Comparison of ENCODE assay signal across 11 cellular contexts in the genomic region with DNA sequence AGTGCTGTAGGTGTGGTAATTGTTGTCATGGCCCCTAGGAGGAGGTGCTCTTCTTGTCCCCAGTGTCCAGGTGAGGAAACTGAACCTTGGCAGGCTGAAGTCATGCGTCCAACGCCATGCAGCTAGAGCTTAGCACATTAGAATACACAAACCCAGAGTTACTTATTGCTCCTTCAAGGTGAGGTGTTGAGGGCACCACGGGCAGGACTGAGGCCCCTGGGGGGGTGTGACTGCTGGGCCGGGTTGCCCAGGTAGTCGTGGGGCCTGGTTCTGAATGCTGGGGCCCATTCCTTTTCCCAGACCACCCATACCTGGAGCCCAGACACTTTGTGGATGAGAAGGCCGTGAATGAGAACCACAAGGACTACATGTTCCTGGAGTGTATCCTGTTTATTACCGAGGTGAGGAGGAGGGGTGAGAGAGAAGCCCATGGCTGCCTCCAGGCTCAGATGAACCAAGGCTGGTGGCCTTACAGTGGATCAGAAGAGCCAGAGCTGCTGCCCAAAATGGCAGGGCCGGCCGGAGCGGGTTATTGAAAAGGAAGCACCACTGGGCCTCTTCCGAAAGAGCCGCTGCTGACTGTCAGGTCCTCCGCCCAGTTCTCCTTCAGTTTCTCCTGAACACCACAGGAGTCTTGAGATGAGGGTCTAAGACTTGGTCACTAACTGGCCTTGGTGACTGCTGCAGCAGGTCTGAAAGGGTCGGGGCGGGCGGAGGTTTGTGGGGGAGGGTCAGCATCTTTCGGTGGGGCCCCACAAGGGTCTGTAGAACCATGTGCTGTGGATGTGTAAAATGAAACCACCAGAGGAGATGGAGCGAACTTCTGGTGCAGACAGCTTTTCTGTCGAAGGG. TPM values are rescaled to one million over a fixed set of nuclear protein-coding genes. Genes with fewer than 3 reads are reported as not detected.
DNase-seq lines count a peak whose midpoint lies in the region; ATAC-seq and TF ChIP-seq lines count a peak whose summit lies in the region.
"Had no signal": no experiment of that assay in that cellular context is flagged by ENCODE, and none has a peak within 500 bp of the region (broad histone marks: within the 10 kb centered on the region; RNA-seq: fewer than 3 reads in every experiment).

No MANE protein-coding gene starts in this region.

- ATAC-seq in upper lobe of left lung (ENCODE audit: low FRiP score in 2 of 2) (no peak), foreskin keratinocyte (no peak), GM21825 (IDR thresholded peaks at IDR 0.05; ENCODE audit: unreplicated experiment) (no peak)

- no peak overlapping the region for H2AFZ ChIP-seq in neural progenitor cell (replicated peaks)
- H2AFZ ChIP-seq: PC-9 had no signal

- H3K27me3 Mint-ChIP-seq in MCF 10A (ENCODE audit: insufficient read depth, unreplicated experiment) (no peaks in the 10 kb centered on the region), endodermal cell (ENCODE audit: insufficient read depth) (no peaks in the 10 kb centered on the region), neural progenitor cell (ENCODE audit: insufficient read depth, low read depth) (peaks cover 4% of the 10 kb centered on the region)

- TF ChIP-seq EP300 in upper lobe of left lung (IDR thresholded peaks at IDR 0.05), result no peak

- TF ChIP-seq CTCF in breast epithelium (IDR thresholded peaks at IDR 0.05) (no peak), MCF 10A (IDR thresholded peaks at IDR 0.05; ENCODE audit: unreplicated experiment) (no peak), endodermal cell (conservative IDR thresholded peaks at IDR 0.05) (no peak), neural progenitor cell (IDR thresholded peaks at IDR 0.05) (no peak), upper lobe of left lung (IDR thresholded peaks at IDR 0.05) (no peak), foreskin keratinocyte (conservative IDR thresholded peaks at IDR 0.05) (no peak)

- POLR2A ChIA-PET in MCF 10A (lab: Yijun Ruan, JAX), result interaction anchor here (3.5 to 5.7 kb wide), 3 partner anchors 12 to 345 kb away, joined by 19 to 154 read pairs (median 21); partner anchors contain the start of gene IER5L

- no TSS peak for BruUV-seq in MCF 10A (replicated peaks; lab: Mats Ljungman, UMichigan)

- H3K4me3 ChIP-seq in breast epithelium (no peak overlapping the region), endodermal cell (ENCODE audit: low read length) (no peak overlapping the region), neural progenitor cell (no peak overlapping the region), upper lobe of left lung (no peak overlapping the region)
- H3K4me3 ChIP-seq: PC-9 had no signal

- TF ChIP-seq POLR2A in breast epithelium (IDR thresholded peaks at IDR 0.05) (no peak), upper lobe of left lung (IDR thresholded peaks at IDR 0.05) (no peak)

- H3K27me3 ChIP-seq in breast epithelium (no peaks in the 10 kb centered on the region), endodermal cell (ENCODE audit: control insufficient read depth, insufficient read depth, low read length, poor library complexity, severe bottlenecking) (no peaks in the 10 kb centered on the region), neural progenitor cell (no peaks in the 10 kb centered on the region), upper lobe of left lung (no peaks in the 10 kb centered on the region), foreskin keratinocyte (no peaks in the 10 kb centered on the region)

- H3K9ac ChIP-seq in endodermal cell (ENCODE audit: extremely low read depth, low read length, poor library complexity, severe bottlenecking) (no peak overlapping the region), neural progenitor cell (no peak overlapping the region)

- intact Hi-C loops in breast epithelium (cut with DNase I; ENCODE audit: low total_unique reads) (loop anchor here (2.0 kb wide), 1 partner anchor 473 kb away; no protein-coding TSS in a partner anchor), MCF 10A (cut with micrococcal nuclease) (loop anchor here (2.0 kb wide), 1 partner anchor 645 kb away; no protein-coding TSS in a partner anchor)

- WGBS in endodermal cell (ENCODE audit: insufficient coverage in 1 of 2, insufficient read length in 1 of 2), 2 experiments, result 88 to 97% methylated on average over 10 to 19 of the region's 19 CpGs
- WGBS in upper lobe of left lung, 2 donors, result 63 to 87% methylated on average over 5 to 19 of the region's 19 CpGs

- peak overlapping the region; percentile 98 to 100 for H3K27ac ChIP-seq in breast epithelium
- H3K27ac ChIP-seq in endodermal cell (ENCODE audit: low read depth, low read length), result no peak overlapping the region
- H3K27ac ChIP-seq in neural progenitor cell, result no peak overlapping the region
- H3K27ac ChIP-seq in upper lobe of left lung, result peak overlapping the region; percentile 96 to 99 (median 98)
- H3K27ac ChIP-seq in foreskin keratinocyte, result no peak overlapping the region
- H3K27ac ChIP-seq: PC-9 had no signal

- no peaks in the 10 kb centered on the region for H4K20me1 ChIP-seq in neural progenitor cell (ENCODE audit: low read depth)

- peaks cover 23 to 25% of the 10 kb centered on the region in 2 donors for H3K4me1 ChIP-seq in breast epithelium
- peaks cover 6% of the 10 kb centered on the region for H3K4me1 ChIP-seq in endodermal cell (ENCODE audit: control insufficient read depth, insufficient read depth, low read length)
- peaks cover 30% of the 10 kb centered on the region for H3K4me1 ChIP-seq in neural progenitor cell
- H3K4me1 ChIP-seq in upper lobe of left lung, result peaks cover 41 to 50% (median 46%) of the 10 kb centered on the region in 4 donors
- peaks cover 19% of the 10 kb centered on the region for H3K4me1 ChIP-seq in foreskin keratinocyte

- H3K4me1 Mint-ChIP-seq in MCF 10A (ENCODE audit: insufficient read depth, unreplicated experiment), result peaks cover 24% of the 10 kb centered on the region
- H3K4me1 Mint-ChIP-seq in endodermal cell, result peaks cover 23% of the 10 kb centered on the region
- H3K4me1 Mint-ChIP-seq in neural progenitor cell, result peaks cover 53% of the 10 kb centered on the region

- H3K9me3 Mint-ChIP-seq in MCF 10A (ENCODE audit: unreplicated experiment) (no peaks in the 10 kb centered on the region), endodermal cell (no peaks in the 10 kb centered on the region), neural progenitor cell (no peaks in the 10 kb centered on the region)

- no peak overlapping the region for H3K4me2 ChIP-seq in neural progenitor cell
- H3K4me2 ChIP-seq: PC-9 had no signal

- H3K36me3 Mint-ChIP-seq in MCF 10A (ENCODE audit: insufficient read depth, unreplicated experiment), result peaks cover 22% of the 10 kb centered on the region
- H3K36me3 Mint-ChIP-seq in endodermal cell (ENCODE audit: low read depth), result peaks cover 37% of the 10 kb centered on the region
- H3K36me3 Mint-ChIP-seq in neural progenitor cell, result peaks cover 11% of the 10 kb centered on the region

- H3K79me2 ChIP-seq in neural progenitor cell (ENCODE audit: low read depth), result peaks cover 18% of the 10 kb centered on the region

- H3K9me3 ChIP-seq in breast epithelium (no peaks in the 10 kb centered on the region), endodermal cell (ENCODE audit: control insufficient read depth, low read length) (no peaks in the 10 kb centered on the region), neural progenitor cell (ENCODE audit: low read depth) (no peaks in the 10 kb centered on the region), upper lobe of left lung (no peaks in the 10 kb centered on the region)

- H3K4me3 Mint-ChIP-seq in MCF 10A (ENCODE audit: unreplicated experiment), result no peak overlapping the region
- no peak overlapping the region for H3K4me3 Mint-ChIP-seq in endodermal cell
- H3K4me3 Mint-ChIP-seq in neural progenitor cell, result peak overlapping the region; percentile 7

- CTCF ChIA-PET in MCF 10A (lab: Yijun Ruan, JAX), result interaction anchor here (0.6 to 9.2 kb wide), 13 partner anchors 7 to 487 kb away, joined by 3 to 103 read pairs (median 4); partner anchors contain the start of genes C9orf50 and NTMT1

- H3K27ac Mint-ChIP-seq in MCF 10A (ENCODE audit: low read depth, unreplicated experiment) (no peak overlapping the region), endodermal cell (peak overlapping the region; percentile 35), neural progenitor cell (peak overlapping the region; percentile 65)

- H3K36me3 ChIP-seq in breast epithelium, result no peaks in the 10 kb centered on the region
- H3K36me3 ChIP-seq in endodermal cell (ENCODE audit: control insufficient read depth, insufficient read depth, low read length), result peaks cover 49% of the 10 kb centered on the region
- no peaks in the 10 kb centered on the region for H3K36me3 ChIP-seq in neural progenitor cell
- H3K36me3 ChIP-seq in upper lobe of left lung, result peaks cover 10 to 53% (median 31%) of the 10 kb centered on the region in 4 donors

- H3F3A ChIP-seq in neural progenitor cell (ENCODE audit: low read depth), result peaks cover 42% of the 10 kb centered on the region

- no peak for DNase-seq in breast epithelium (ENCODE audit: low spot score in 2 of 2)
- no peak for DNase-seq in MCF 10A (ENCODE audit: unreplicated experiment)
- no peak for DNase-seq in endodermal cell
- DNase-seq in neural progenitor cell (ENCODE audit: low spot score), result no peak
- DNase-seq in upper lobe of left lung, result peak in 1 of 2 donors; percentile 57
- no peak for DNase-seq in foreskin keratinocyte
- no peak for DNase-seq in hippocampal formation (lab: John Stamatoyannopoulos, UW)
- DNase-seq: activated effector memory CD4-positive, alpha-beta T cell treated with Interleukin-2 at 50 U/mL for 16 hours; effector memory CD4-positive, alpha-beta T cell; PC-9 had no signal

RNA-seq across cellular contexts. Expression of gene PTPA, which starts 26.3 kb away (rescaled TPM):
- total RNA-seq in breast epithelium, result 10 to 100 TPM; 34.2 to 83.4 (median 71.1) TPM
- total RNA-seq in MCF 10A (2022), result 90.8 and 91.8 TPM in 2 replicates
- total RNA-seq in endodermal cell, result 100 to 1,000 TPM; 134 to 139 TPM
- polyA plus RNA-seq in endodermal cell (2013, experiment 1 of 2), result 105 TPM
- polyA plus RNA-seq in endodermal cell (2013, experiment 2 of 2), result 96.3 TPM
- 82.4 and 133 TPM in 2 replicates for total RNA-seq in neural progenitor cell (ENCODE audit: low replicate concordance)
- 100 to 1,000 TPM in 2 of 6 donors, 10 to 100 TPM in 4; 48.2 to 130 (median 67.2) TPM for total RNA-seq in upper lobe of left lung
- total RNA-seq in foreskin keratinocyte, result 106 and 109 TPM in 2 replicates
- 119 and 126 TPM in 2 replicates for polyA plus RNA-seq in foreskin keratinocyte

RNA-seq across cellular contexts. Expression of gene CRAT, which starts 26.9 kb away (rescaled TPM):
- total RNA-seq in breast epithelium (10 to 100 TPM; 18.7 to 74.7 (median 35.7) TPM), MCF 10A (2022) (14.5 and 17.0 TPM in 2 replicates), endodermal cell (10 to 100 TPM; 17.2 to 17.5 TPM), neural progenitor cell (ENCODE audit: low replicate concordance) (10.1 and 19.3 TPM in 2 replicates), upper lobe of left lung (10 to 100 TPM; 18.5 to 34.3 (median 26.0) TPM), foreskin keratinocyte (9.0 and 9.6 TPM in 2 replicates)
- 25.3 TPM for polyA plus RNA-seq in endodermal cell (2013, experiment 1 of 2)
- 24.3 TPM for polyA plus RNA-seq in endodermal cell (2013, experiment 2 of 2)
- polyA plus RNA-seq in foreskin keratinocyte, result 10.1 and 10.9 TPM in 2 replicates

RNA-seq across cellular contexts. Expression of gene IER5L, which starts 40.5 kb away (rescaled TPM):
- total RNA-seq in breast epithelium (10 to 100 TPM in 2 of 3 donors, 1 to 10 TPM in 1; 4.3 to 18.4 (median 18.1) TPM), MCF 10A (2022) (11.9 and 13.4 TPM in 2 replicates), endodermal cell (1 to 10 TPM; 6.8 to 8.1 TPM), neural progenitor cell (ENCODE audit: low replicate concordance) (12.2 and 32.7 TPM in 2 replicates), upper lobe of left lung (10 to 100 TPM in 3 of 6 donors, 1 to 10 TPM in 3; 3.7 to 17.0 (median 10.3) TPM), foreskin keratinocyte (10.7 and 11.6 TPM in 2 replicates)
- polyA plus RNA-seq in endodermal cell (2013, experiment 1 of 2), result 48.3 TPM
- 51.1 TPM for polyA plus RNA-seq in endodermal cell (2013, experiment 2 of 2)
- 12.8 and 13.8 TPM in 2 replicates for polyA plus RNA-seq in foreskin keratinocyte

RNA-seq across cellular contexts. Expression of gene DOLPP1, which starts 56.6 kb away (rescaled TPM):
- total RNA-seq in breast epithelium (1 to 10 TPM; 5.6 to 9.2 (median 8.6) TPM), MCF 10A (2022) (16.3 and 18.5 TPM in 2 replicates), endodermal cell (10 to 100 TPM; 30.1 to 30.4 TPM), neural progenitor cell (ENCODE audit: low replicate concordance) (25.1 and 39.0 TPM in 2 replicates), upper lobe of left lung (10 to 100 TPM in 2 of 6 donors, 1 to 10 TPM in 4; 3.9 to 14.8 (median 8.2) TPM), foreskin keratinocyte (18.4 and 20.2 TPM in 2 replicates)
- 28.6 TPM for polyA plus RNA-seq in endodermal cell (2013, experiment 1 of 2)
- 25.3 TPM for polyA plus RNA-seq in endodermal cell (2013, experiment 2 of 2)
- polyA plus RNA-seq in foreskin keratinocyte, result 17.9 and 21.0 TPM in 2 replicates

Comparison
In these comparisons a context has a peak if more than half of its experiments do, and no peak if none do; other contexts are left out.
1. H3K27ac ChIP-seq: peak in breast epithelium (2 of 2) and upper lobe of left lung (4 of 4); none in endodermal cell (single experiment), neural progenitor cell (single experiment) and foreskin keratinocyte (single experiment).